In genomic region chr9:136052991-136053756, GRCh38 we compare ENCODE assay signal across 9 cellular contexts. TPM values are rescaled to one million over a fixed set of nuclear protein-coding genes. Genes with fewer than 3 reads are reported as not detected.
DNase-seq lines count a peak whose midpoint lies in the region; ATAC-seq, FAIRE-seq and TF ChIP-seq lines count a peak whose summit lies in the region.
"Had no signal": no experiment of that assay in that cellular context is flagged by ENCODE, and none has a peak within 500 bp of the region (broad histone marks: within the 10 kb centered on the region; RNA-seq: fewer than 3 reads in every experiment).

No MANE protein-coding gene starts in this region.

- H4K20me1 ChIP-seq in HCT116 (ENCODE audit: insufficient read depth): no peaks in the 10 kb centered on the region
- peaks cover 73% of the 10 kb centered on the region for H4K20me1 ChIP-seq in astrocyte (ENCODE audit: insufficient read depth, low read length)
- peaks cover 8% of the 10 kb centered on the region for H4K20me1 ChIP-seq in keratinocyte (ENCODE audit: control insufficient read depth, extremely low read depth, insufficient read depth, low read length)

- no peaks in the 10 kb centered on the region for H3K9me1 ChIP-seq in keratinocyte (ENCODE audit: control insufficient read depth, extremely low read depth, insufficient read depth, low read length)

- DNase-seq in HCT116 (ENCODE audit: low read depth, low spot score) (no peak), astrocyte (ENCODE audit: low read depth) (no peak), keratinocyte (ENCODE audit: low read depth, low spot score) (no peak), GM19240 (ENCODE audit: insufficient read length, low spot score) (no peak), AG20443 (ENCODE audit: low spot score) (no peak)
- DNase-seq in stimulated activated effector memory CD8-positive, alpha-beta T cell treated with anti-CD3 and anti-CD28 coated beads, Interleukin-12 subunit alpha, Interleukin-12 subunit beta, amount 100 ng/mL, for 72 hours (ENCODE audit: low spot score in 2 of 2): no peak
- DNase-seq in activated CD8-positive, alpha-beta T cell treated with anti-CD3 and anti-CD28 coated beads for 36 hours: no peak
- DNase-seq in stimulated activated CD4-positive, alpha-beta T cell treated with anti-CD3 and anti-CD28 coated beads, Interleukin-12 subunit alpha, Interleukin-12 subunit beta, amount 100 ng/mL, for 4 hours: no peak
- DNase-seq: NCI-H526 treated with DMSO at 0.1 percent for 48 hours had no signal

- no peak overlapping the region for H3K4me3 Mint-ChIP-seq in astrocyte (ENCODE audit: unreplicated experiment)
- no peak overlapping the region for H3K4me3 Mint-ChIP-seq in stimulated activated effector memory CD8-positive, alpha-beta T cell treated with anti-CD3 and anti-CD28 coated beads, Interleukin-12 subunit alpha, Interleukin-12 subunit beta, amount 100 ng/mL, for 72 hours
- H3K4me3 Mint-ChIP-seq in activated CD8-positive, alpha-beta T cell treated with anti-CD3 and anti-CD28 coated beads for 36 hours: no peak overlapping the region

- H3K36me3 ChIP-seq in HCT116 (ENCODE audit: control insufficient read depth in 1 of 2, insufficient read depth in 2 of 2, low read length in 2 of 2): peaks cover 4 to 7% of the 10 kb centered on the region in 2 experiments; a peak in 2 of 4 replicates
- no peaks in the 10 kb centered on the region for H3K36me3 ChIP-seq in astrocyte (ENCODE audit: insufficient read depth, low read length)
- peaks cover 9 to 11% of the 10 kb centered on the region in 2 experiments for H3K36me3 ChIP-seq in keratinocyte (ENCODE audit: control insufficient read depth in 2 of 2, extremely low read depth in 1 of 2, insufficient read depth in 2 of 2, low read length in 2 of 2)

- no peak for TF ChIP-seq POLR2A in HCT116 (IDR thresholded peaks at IDR 0.05; ENCODE audit: borderline replicate concordance, extremely low read depth, insufficient read depth, insufficient read length)

- peak overlapping the region; percentile 41 to 56 for H3K4me3 ChIP-seq in HCT116 (replicated peaks in 1 of 2; ENCODE audit: low read depth in 1 of 2, low read length in 2 of 2)
- H3K4me3 ChIP-seq in astrocyte (ENCODE audit: insufficient read depth, low read depth, low read length): no peak overlapping the region
- H3K4me3 ChIP-seq in keratinocyte (ENCODE audit: control insufficient read depth in 2 of 3, extremely low read depth in 1 of 3, insufficient read depth in 2 of 3, low read depth in 1 of 3, low read length in 3 of 3): no peak overlapping the region

- H3K4me1 ChIP-seq in HCT116 (ENCODE audit: control insufficient read depth in 1 of 2, insufficient read depth in 2 of 2, low read length in 2 of 2): peaks cover 48 to 65% of the 10 kb centered on the region in 2 experiments
- peaks cover 36% of the 10 kb centered on the region for H3K4me1 ChIP-seq in astrocyte (ENCODE audit: insufficient read depth, low read length)
- peaks cover 24% of the 10 kb centered on the region for H3K4me1 ChIP-seq in keratinocyte (ENCODE audit: control insufficient read depth, extremely low read depth, insufficient read depth, low read length)

- H3K9ac ChIP-seq in HCT116 (ENCODE audit: low read length) (peak overlapping the region; percentile 49), astrocyte (ENCODE audit: low read length) (peak overlapping the region; percentile 68), keratinocyte (ENCODE audit: control insufficient read depth, extremely low read depth, insufficient read depth, low read length) (no peak overlapping the region)

- H3K4me2 ChIP-seq in HCT116 (ENCODE audit: low read length) (peak overlapping the region; percentile 86), astrocyte (ENCODE audit: low read length) (peak overlapping the region; percentile 93), keratinocyte (ENCODE audit: control insufficient read depth, extremely low read depth, insufficient read depth, low read depth, low read length) (peak overlapping the region; percentile 91)

- TF ChIP-seq CTCF in HCT116 (IDR thresholded peaks at IDR 0.05 in 2 of 3, conservative IDR thresholded peaks at IDR 0.05 in 1 of 3; ENCODE audit: borderline replicate concordance in 1 of 3, insufficient read depth in 1 of 3, low read depth in 2 of 3, low read length in 2 of 3): no peak
- TF ChIP-seq CTCF in astrocyte (IDR thresholded peaks at IDR 0.05; ENCODE audit: insufficient read depth, low read depth, low read length): no peak
- TF ChIP-seq CTCF in keratinocyte (optimal IDR thresholded peaks at IDR 0.05 in 1 of 3, IDR thresholded peaks at IDR 0.05 in 1 of 3, conservative IDR thresholded peaks at IDR 0.05 in 1 of 3; ENCODE audit: extremely low read depth in 1 of 3, insufficient read depth in 2 of 3, low read length in 3 of 3): no peak
- TF ChIP-seq CTCF in activated CD8-positive, alpha-beta T cell treated with anti-CD3 and anti-CD28 coated beads for 36 hours (IDR thresholded peaks at IDR 0.05): no peak

- CTCF ChIA-PET in HCT116 (lab: Charles Lee): no interaction called here
- CTCF ChIA-PET in activated CD8-positive, alpha-beta T cell treated with anti-CD3 and anti-CD28 coated beads for 36 hours (lab: Charles Lee): interaction anchor here (0.6 to 1.6 kb wide), 2 partner anchors 11 to 70 kb away, joined by 4 to 7 read pairs; no protein-coding TSS in a partner anchor

- H3K27ac Mint-ChIP-seq in astrocyte (ENCODE audit: unreplicated experiment): peak overlapping the region; percentile 58
- H3K27ac Mint-ChIP-seq in stimulated activated effector memory CD8-positive, alpha-beta T cell treated with anti-CD3 and anti-CD28 coated beads, Interleukin-12 subunit alpha, Interleukin-12 subunit beta, amount 100 ng/mL, for 72 hours: peak overlapping the region; percentile 48
- no peak overlapping the region for H3K27ac Mint-ChIP-seq in activated CD8-positive, alpha-beta T cell treated with anti-CD3 and anti-CD28 coated beads for 36 hours

- RAD21 ChIA-PET in HCT116 (lab: Charles Lee; ENCODE audit: low non-redundant PET in 1 of 2, low total read pairs in 2 of 2, uncharacterized antibody in 2 of 2, unreplicated experiment in 2 of 2): no interaction called here

- H3K36me3 Mint-ChIP-seq in astrocyte (ENCODE audit: low read depth, unreplicated experiment): peaks cover 2% of the 10 kb centered on the region
- H3K36me3 Mint-ChIP-seq in stimulated activated effector memory CD8-positive, alpha-beta T cell treated with anti-CD3 and anti-CD28 coated beads, Interleukin-12 subunit alpha, Interleukin-12 subunit beta, amount 100 ng/mL, for 72 hours: no peaks in the 10 kb centered on the region
- no peaks in the 10 kb centered on the region for H3K36me3 Mint-ChIP-seq in activated CD8-positive, alpha-beta T cell treated with anti-CD3 and anti-CD28 coated beads for 36 hours (ENCODE audit: low read depth)

- H3K27ac ChIP-seq in HCT116 (ENCODE audit: low read depth, low read length) (peak overlapping the region; percentile 98), astrocyte (ENCODE audit: low read depth, low read length) (peak overlapping the region; percentile 50), keratinocyte (ENCODE audit: control insufficient read depth, insufficient read depth, low read length) (no peak overlapping the region)

- no peaks in the 10 kb centered on the region for H3K27me3 Mint-ChIP-seq in astrocyte (ENCODE audit: low read depth, unreplicated experiment)
- peaks cover 8% of the 10 kb centered on the region for H3K27me3 Mint-ChIP-seq in activated CD8-positive, alpha-beta T cell treated with anti-CD3 and anti-CD28 coated beads for 36 hours

- intact Hi-C loops in HCT116 (cut with micrococcal nuclease): no loop called here
- intact Hi-C loops in activated CD8-positive, alpha-beta T cell treated with anti-CD3 and anti-CD28 coated beads for 36 hours (cut with micrococcal nuclease): no loop called here

- POLR2A ChIA-PET in HCT116 (lab: Charles Lee): interaction anchor here (0.6 kb wide), 1 partner anchor 44 kb away, joined by 4 read pairs; no protein-coding TSS in a partner anchor
- POLR2A ChIA-PET in activated CD8-positive, alpha-beta T cell treated with anti-CD3 and anti-CD28 coated beads for 36 hours (lab: Charles Lee): no interaction called here

- H3K9me2 ChIP-seq in HCT116 (ENCODE audit: insufficient read depth): no peaks in the 10 kb centered on the region

- H3K27me3 ChIP-seq in HCT116 (ENCODE audit: insufficient read depth, low read length) (no peaks in the 10 kb centered on the region), astrocyte (ENCODE audit: insufficient read depth, low read length) (no peaks in the 10 kb centered on the region), keratinocyte (ENCODE audit: control insufficient read depth, extremely low read depth, insufficient read depth, low read length) (no peaks in the 10 kb centered on the region)

- no peak for TF ChIP-seq RAD21 in HCT116 (IDR thresholded peaks at IDR 0.05; ENCODE audit: low read depth)

- dilution Hi-C loops in keratinocyte (cut with MboI; ENCODE audit: extremely low pct_ligation_motif_present, low sequenced_read_pairs): no loop called here

- no peaks in the 10 kb centered on the region for H3K9me3 Mint-ChIP-seq in astrocyte (ENCODE audit: unreplicated experiment)
- H3K9me3 Mint-ChIP-seq in stimulated activated effector memory CD8-positive, alpha-beta T cell treated with anti-CD3 and anti-CD28 coated beads, Interleukin-12 subunit alpha, Interleukin-12 subunit beta, amount 100 ng/mL, for 72 hours: no peaks in the 10 kb centered on the region
- no peaks in the 10 kb centered on the region for H3K9me3 Mint-ChIP-seq in activated CD8-positive, alpha-beta T cell treated with anti-CD3 and anti-CD28 coated beads for 36 hours

- H3K79me2 ChIP-seq in HCT116 (ENCODE audit: insufficient read depth, low read length): peaks cover 75% of the 10 kb centered on the region
- peaks cover 56% of the 10 kb centered on the region for H3K79me2 ChIP-seq in astrocyte (ENCODE audit: insufficient read depth, low read length)
- peaks cover 47% of the 10 kb centered on the region for H3K79me2 ChIP-seq in keratinocyte (ENCODE audit: control insufficient read depth, insufficient read depth, low read length)

- H3K9me3 ChIP-seq in HCT116 (ENCODE audit: control insufficient read depth in 1 of 2, insufficient read depth in 1 of 2, low read depth in 1 of 2, low read length in 2 of 2) (no peaks in the 10 kb centered on the region), astrocyte (ENCODE audit: insufficient read depth, low read depth, low read length) (no peaks in the 10 kb centered on the region), keratinocyte (ENCODE audit: control insufficient read depth, low read depth, low read length) (no peaks in the 10 kb centered on the region)

- ATAC-seq in HCT116: no peak
- ATAC-seq in stimulated activated effector memory CD8-positive, alpha-beta T cell treated with anti-CD3 and anti-CD28 coated beads, Interleukin-12 subunit alpha, Interleukin-12 subunit beta, amount 100 ng/mL, for 72 hours: peak; percentile 38
- ATAC-seq in activated CD8-positive, alpha-beta T cell treated with anti-CD3 and anti-CD28 coated beads for 36 hours: no peak

- H3K4me1 Mint-ChIP-seq in astrocyte (ENCODE audit: low read depth, unreplicated experiment): peaks cover 23% of the 10 kb centered on the region
- H3K4me1 Mint-ChIP-seq in stimulated activated effector memory CD8-positive, alpha-beta T cell treated with anti-CD3 and anti-CD28 coated beads, Interleukin-12 subunit alpha, Interleukin-12 subunit beta, amount 100 ng/mL, for 72 hours: peaks cover 39% of the 10 kb centered on the region
- peaks cover 21% of the 10 kb centered on the region for H3K4me1 Mint-ChIP-seq in activated CD8-positive, alpha-beta T cell treated with anti-CD3 and anti-CD28 coated beads for 36 hours (ENCODE audit: low read depth)

- no peak for FAIRE-seq in astrocyte (lab: Jason Lieb, UNC)
- FAIRE-seq in keratinocyte (lab: Jason Lieb, UNC): peak; percentile 13

- H2AFZ ChIP-seq in HCT116 (ENCODE audit: low read depth, low read length, poor library complexity, severe bottlenecking) (no peak overlapping the region), astrocyte (ENCODE audit: low read depth, low read length) (no peak overlapping the region), keratinocyte (ENCODE audit: control insufficient read depth, low read length) (no peak overlapping the region)

- no TSS peak for BruUV-seq in HCT116 (replicated peaks; lab: Mats Ljungman, UMichigan)

RNA-seq across cellular contexts. Expression of gene NACC2, which starts 41.9 kb away (rescaled TPM):
- total RNA-seq in HCT116 (2021; ENCODE audit: unreplicated experiment) (27.8 TPM), astrocyte (31.3 and 34.0 TPM in 2 replicates)
- polyA plus RNA-seq in HCT116 (2012): 11.2 and 11.3 TPM in 2 replicates
- polyA plus RNA-seq in keratinocyte: 4.6 to 7.4 TPM (median 6.6 TPM) in 3 replicates
- 2.4 TPM for polyA plus RNA-seq in keratinocyte (2011; ENCODE audit: low read depth)
- polyA plus RNA-seq in keratinocyte (2011; cell fraction: cytosol; rRNA removed): 3.9 and 7.6 TPM in 2 replicates
- polyA plus RNA-seq in keratinocyte (2011; cell fraction: nucleus; rRNA removed): 16.1 and 18.5 TPM in 2 replicates
- polyA plus RNA-seq in keratinocyte (2012; ENCODE audit: low replicate concordance): 3.7 and 10.0 TPM in 2 replicates
- 10.5 to 18.5 TPM (median 14.2 TPM) in 3 replicates for polyA minus RNA-seq in keratinocyte
- 28.0 TPM for polyA minus RNA-seq in keratinocyte (2011; cell fraction: cytosol; rRNA and poly(A)+ RNA removed)
- polyA minus RNA-seq in keratinocyte (2011; cell fraction: nucleus; rRNA and poly(A)+ RNA removed): 20.9 and 22.5 TPM in 2 replicates
- total RNA-seq in activated CD8-positive, alpha-beta T cell treated with anti-CD3 and anti-CD28 coated beads for 36 hours: 1 to 10 TPM; 6.0 to 6.2 TPM

Comparison
In these comparisons a context has a peak if more than half of its experiments do, and no peak if none do; other contexts are left out.
1. H3K4me3 ChIP-seq: peak in HCT116 (2 of 2); none in astrocyte (single experiment) and keratinocyte (0 of 3).
2. Peak in every context shown above with its lines, with median percentiles within 50 percentile points of each other: H3K4me2 ChIP-seq.